In the genomic region with DNA sequence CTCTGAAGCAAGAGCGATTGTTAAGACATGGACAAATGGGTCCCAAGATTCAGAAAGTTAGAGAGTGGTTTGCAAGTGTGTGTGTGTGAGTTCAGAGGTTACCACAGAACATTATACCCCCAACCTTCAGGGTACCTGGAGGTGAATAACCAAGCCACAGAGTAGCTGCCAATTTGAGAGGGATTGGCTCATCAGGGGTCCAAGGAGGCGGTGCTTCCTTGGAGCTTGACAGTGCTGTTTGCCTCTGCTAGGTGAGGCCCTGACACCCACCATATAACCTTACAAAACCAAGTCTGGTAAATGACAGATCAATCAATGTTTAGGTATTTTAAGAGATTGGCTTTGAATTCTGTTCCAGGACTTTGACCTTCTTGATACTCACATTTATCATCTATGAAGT, we compare ENCODE assay signal across 20 cellular contexts. TPM values are rescaled to one million over a fixed set of nuclear protein-coding genes. Genes with fewer than 3 reads are reported as not detected.
DNase-seq lines count a peak whose midpoint lies in the region; ATAC-seq and TF ChIP-seq lines count a peak whose summit lies in the region.
"Had no signal": no experiment of that assay in that cellular context is flagged by ENCODE, and none has a peak within 500 bp of the region (broad histone marks: within the 10 kb centered on the region; RNA-seq: fewer than 3 reads in every experiment).

No MANE protein-coding gene starts in this region.

- H3K4me3 ChIP-seq in GM23248 (0 out of 2 replicates have a peak overlapping the region, but pooled peaks have one; percentile 21), skeletal muscle satellite cell (ENCODE audit: low read length) (no peak overlapping the region)
- H3K4me3 ChIP-seq: K562, upper lobe of left lung had no signal

- peaks cover 30% of the 10 kb centered on the region for H3F3A ChIP-seq in GM23248 (ENCODE audit: insufficient read depth)

- peaks cover 12% of the 10 kb centered on the region for H3K36me3 Mint-ChIP-seq in WTC11
- H3K36me3 Mint-ChIP-seq: CD4-positive, alpha-beta memory T cell had no signal

- H4K20me1 ChIP-seq in GM23248 (ENCODE audit: insufficient read depth), result no peaks in the 10 kb centered on the region

- peaks cover 15% of the 10 kb centered on the region for H3K4me1 Mint-ChIP-seq in WTC11
- H3K4me1 Mint-ChIP-seq: CD4-positive, alpha-beta memory T cell had no signal

- no peaks in the 10 kb centered on the region for H3K27me3 Mint-ChIP-seq in WTC11 (ENCODE audit: low read depth)
- H3K27me3 Mint-ChIP-seq: dendritic cell treated with granulocyte-macrophage colony-stimulating factor and Interleukin-4, amounts not matched to agents 40 ng/mL and 50 ng/mL, for 4 days had no signal

- no peaks in the 10 kb centered on the region for H3K36me3 ChIP-seq in GM23248 (ENCODE audit: low read depth)
- no peaks in the 10 kb centered on the region for H3K36me3 ChIP-seq in skeletal muscle satellite cell (ENCODE audit: insufficient read depth, low read length)
- H3K36me3 ChIP-seq: upper lobe of left lung had no signal

- no peak for TF ChIP-seq CTCF in WTC11 (IDR thresholded peaks at IDR 0.05)

- POLR2A ChIA-PET in WTC11 (lab: Charles Lee), result no interaction called here

- peak overlapping the region; percentile 77 for H3K4me2 ChIP-seq in GM23248 (ENCODE audit: unreplicated experiment)
- peak overlapping the region; percentile 29 for H3K4me2 ChIP-seq in skeletal muscle satellite cell (ENCODE audit: low read length)

- H3K27ac Mint-ChIP-seq in WTC11, result no peak overlapping the region
- H3K27ac Mint-ChIP-seq: activated naive CD4-positive, alpha-beta T cell treated with anti-CD3 and anti-CD28 coated beads for 36 hours; CD4-positive, alpha-beta memory T cell; dendritic cell treated with granulocyte-macrophage colony-stimulating factor and Interleukin-4, amounts not matched to agents 40 ng/mL and 50 ng/mL, for 4 days had no signal

- H3K9me2 ChIP-seq in GM23248 (ENCODE audit: insufficient read depth), result no peaks in the 10 kb centered on the region

- no peak overlapping the region for H3K9ac ChIP-seq in GM23248
- no peak overlapping the region for H3K9ac ChIP-seq in skeletal muscle satellite cell (ENCODE audit: low read depth, low read length)

- no peak overlapping the region for H3K4me3 Mint-ChIP-seq in WTC11
- H3K4me3 Mint-ChIP-seq: activated naive CD4-positive, alpha-beta T cell treated with anti-CD3 and anti-CD28 coated beads for 36 hours; CD4-positive, alpha-beta memory T cell; dendritic cell treated with granulocyte-macrophage colony-stimulating factor and Interleukin-4, amounts not matched to agents 40 ng/mL and 50 ng/mL, for 4 days had no signal

- H3K9me3 Mint-ChIP-seq in WTC11, result no peaks in the 10 kb centered on the region
- H3K9me3 Mint-ChIP-seq: activated naive CD4-positive, alpha-beta T cell treated with anti-CD3 and anti-CD28 coated beads for 36 hours; dendritic cell treated with granulocyte-macrophage colony-stimulating factor and Interleukin-4, amounts not matched to agents 40 ng/mL and 50 ng/mL, for 4 days had no signal

- peak overlapping the region; percentile 44; the same call in 1 of the 2 replicates for H2AFZ ChIP-seq in GM23248

- no peaks in the 10 kb centered on the region for H3K9me3 ChIP-seq in GM23248 (ENCODE audit: low read depth)
- no peaks in the 10 kb centered on the region for H3K9me3 ChIP-seq in skeletal muscle satellite cell (replicated peaks; ENCODE audit: low read length)
- H3K9me3 ChIP-seq: upper lobe of left lung had no signal

- ATAC-seq in WTC11, result peak; percentile 61
- no peak for ATAC-seq in GM21367 (IDR thresholded peaks at IDR 0.05; ENCODE audit: unreplicated experiment)
- ATAC-seq in GM21723 (IDR thresholded peaks at IDR 0.05; ENCODE audit: unreplicated experiment), result no peak
- no peak for ATAC-seq in HG03108 (IDR thresholded peaks at IDR 0.05; ENCODE audit: unreplicated experiment)

- H3K27me3 ChIP-seq in GM23248 (replicated peaks; ENCODE audit: insufficient read depth), result no peaks in the 10 kb centered on the region
- no peaks in the 10 kb centered on the region for H3K27me3 ChIP-seq in skeletal muscle satellite cell (ENCODE audit: control insufficient read depth, insufficient read depth, low read length)
- H3K27me3 ChIP-seq: upper lobe of left lung had no signal

- in situ Hi-C loops in GM23248 (cut with MboI), result no loop called here

- WGBS in GM23248 (ENCODE audit: low coverage in 1 of 2, low lambda C conversion rate in 2 of 2, missing lambda C conversion rate in 2 of 2), 2 experiments, result 55 to 66% methylated on average over 2 of the region's 2 CpGs

- H3K79me2 ChIP-seq in GM23248 (ENCODE audit: insufficient read depth), result no peaks in the 10 kb centered on the region

- CTCF ChIA-PET in WTC11 (lab: Charles Lee), result interaction anchor here (1.1 kb wide), 1 partner anchor 109 kb away, joined by 3 read pairs; no protein-coding TSS in a partner anchor

- H3K27ac ChIP-seq in GM23248, result peak overlapping the region; percentile 68

- DNase-seq in GM23248, result no peak
- no peak for DNase-seq in WTC11 (ENCODE audit: low spot score)
- DNase-seq in iPS-NIHi7 (ENCODE audit: extremely low spot score), result peak; percentile 41
- no peak for DNase-seq in stimulated activated CD4-positive, alpha-beta T cell treated with anti-CD3 and anti-CD28 coated beads, Interleukin-4, amount 100 ng/mL, for 1 hour
- DNase-seq: activated CD4-positive, alpha-beta T cell treated with anti-CD3 and anti-CD28 coated beads, Interleukin-2, amount 50 U/mL, for 48 hours; activated naive CD4-positive, alpha-beta T cell treated with anti-CD3 and anti-CD28 coated beads for 36 hours; activated T-cell treated with anti-CD3 and anti-CD28 coated beads for 4 hours; CD4-positive, alpha-beta memory T cell; NCI-H187 treated with DMSO at 0.1 percent for 48 hours had no signal

- H3K4me1 ChIP-seq in GM23248 (ENCODE audit: insufficient read depth) (peaks cover 36% of the 10 kb centered on the region), skeletal muscle satellite cell (ENCODE audit: control insufficient read depth, insufficient read depth, low read length) (peaks cover 43% of the 10 kb centered on the region)

TF ChIP-seq in WTC11, 78 proteins besides CTCF, POLR2A, EP300 and RAD21:
- TF ChIP-seq ZNF416 (CRISPR knock-in tag; IDR thresholded peaks at IDR 0.05), result no peak
- TF ChIP-seq HMGA2 (CRISPR knock-in tag; IDR thresholded peaks at IDR 0.05), result no peak
- no peak for TF ChIP-seq TP53 (CRISPR knock-in tag; IDR thresholded peaks at IDR 0.05)
- TF ChIP-seq NR2C2 (CRISPR knock-in tag; IDR thresholded peaks at IDR 0.05), result no peak
- no peak for TF ChIP-seq ZNF512 (CRISPR knock-in tag; IDR thresholded peaks at IDR 0.05; ENCODE audit: borderline replicate concordance)
- no peak for TF ChIP-seq MXD4 (CRISPR knock-in tag; IDR thresholded peaks at IDR 0.05; ENCODE audit: borderline replicate concordance)
- no peak for TF ChIP-seq GTF2I (CRISPR knock-in tag; conservative IDR thresholded peaks at IDR 0.05)
- TF ChIP-seq, protein P1, sequence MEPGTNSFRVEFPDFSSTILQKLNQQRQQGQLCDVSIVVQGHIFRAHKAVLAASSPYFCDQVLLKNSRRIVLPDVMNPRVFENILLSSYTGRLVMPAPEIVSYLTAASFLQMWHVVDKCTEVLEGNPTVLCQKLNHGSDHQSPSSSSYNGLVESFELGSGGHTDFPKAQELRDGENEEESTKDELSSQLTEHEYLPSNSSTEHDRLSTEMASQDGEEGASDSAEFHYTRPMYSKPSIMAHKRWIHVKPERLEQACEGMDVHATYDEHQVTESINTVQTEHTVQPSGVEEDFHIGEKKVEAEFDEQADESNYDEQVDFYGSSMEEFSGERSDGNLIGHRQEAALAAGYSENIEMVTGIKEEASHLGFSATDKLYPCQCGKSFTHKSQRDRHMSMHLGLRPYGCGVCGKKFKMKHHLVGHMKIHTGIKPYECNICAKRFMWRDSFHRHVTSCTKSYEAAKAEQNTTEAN (CRISPR knock-in tag; IDR thresholded peaks at IDR 0.05), result no peak
- no peak for TF ChIP-seq ZNF671 (CRISPR knock-in tag; IDR thresholded peaks at IDR 0.05)
- no peak for TF ChIP-seq JUN (CRISPR knock-in tag; IDR thresholded peaks at IDR 0.05)
- TF ChIP-seq ZNF423 (CRISPR knock-in tag; IDR thresholded peaks at IDR 0.05), result no peak

RNA-seq across cellular contexts. Expression of gene LRTM1, which starts 35.7 kb away (rescaled TPM):
- total RNA-seq in GM23248 (2014; rRNA removed; shearing (Covaris generic)), result not detected in 2 replicates
- not detected in 2 replicates for polyA plus RNA-seq in GM23248 (2016; fragmentation: Nextera tagmentation; extraction: Ambion mirVana)
- total RNA-seq in WTC11 (2021), result not detected in 3 replicates
- not detected in 2 replicates for total RNA-seq in skeletal muscle satellite cell (2012; rRNA removed)
- total RNA-seq: activated naive CD4-positive, alpha-beta T cell treated with anti-CD3 and anti-CD28 coated beads for 36 hours; CD4-positive, alpha-beta memory T cell; epithelial cell of proximal tubule; glomerular endothelial cell; K562; left ventricle myocardium superior; posterior vena cava; upper lobe of left lung had no signal
- polyA plus RNA-seq: CD4-positive, alpha-beta memory T cell; K562 had no signal
